ENCODE assay signal across 24 cellular contexts in the genomic region with DNA sequence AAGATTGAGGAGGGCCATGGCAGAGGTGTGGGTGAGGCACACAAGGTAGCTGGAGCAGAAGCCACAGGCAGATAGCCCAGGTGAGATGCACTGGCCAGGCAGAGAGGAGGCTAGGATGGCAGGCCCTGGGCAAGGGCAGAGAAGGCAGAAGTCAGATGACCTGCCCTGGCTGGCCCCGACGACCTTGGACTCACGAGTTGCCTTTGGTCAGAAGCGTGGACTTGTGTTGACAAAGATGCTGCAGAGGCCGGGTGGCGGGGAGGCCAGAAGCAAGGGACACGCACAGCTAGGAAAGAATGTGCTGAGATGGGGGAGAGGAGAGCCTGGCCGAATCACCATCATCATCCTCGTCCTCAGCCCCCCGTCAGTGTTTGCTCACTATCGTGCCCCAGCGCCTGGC.
DNase-seq lines count a peak whose midpoint lies in the region; ATAC-seq, FAIRE-seq and TF ChIP-seq lines count a peak whose summit lies in the region.
"Had no signal": no experiment of that assay in that cellular context is flagged by ENCODE, and none has a peak within 500 bp of the region (broad histone marks: within the 10 kb centered on the region; RNA-seq: fewer than 3 reads in every experiment).

No MANE protein-coding gene starts in this region.

- intact Hi-C loops in HepG2 (cut with micrococcal nuclease; ENCODE audit: unreplicated experiment) (no loop called here), right lobe of liver (cut with DNase I) (no loop called here)

- no peak overlapping the region for H2BK120ac ChIP-seq in neuronal stem cell (ENCODE audit: low read depth, low read length)

- peak overlapping the region; percentile 77 for H3K27ac Mint-ChIP-seq in glutamatergic neuron (ENCODE audit: unreplicated experiment)
- H3K27ac Mint-ChIP-seq: B cell; CD4-positive, alpha-beta T cell; CD8-positive, alpha-beta T cell had no signal

- H3K27ac ChIP-seq in HepG2 (ENCODE audit: extremely low read length, insufficient read depth, low read length), result no peak overlapping the region
- H3K27ac ChIP-seq in right lobe of liver, result no peak overlapping the region
- peak overlapping the region; percentile 35 for H3K27ac ChIP-seq in angular gyrus (ENCODE audit: low read depth, low read length)
- no peak overlapping the region for H3K27ac ChIP-seq in neuronal stem cell (replicated peaks; ENCODE audit: low read length)
- no peak overlapping the region for H3K27ac ChIP-seq in coronary artery
- H3K27ac ChIP-seq: 22Rv1; BLaER1 treated with 17β-estradiol and CSF1 and Interleukin-3, amounts not matched to agents 10 nM and 100 nM; C4-2B had no signal

- no peak for TF ChIP-seq RAD21 in HepG2 (CRISPR knock-in tag; IDR thresholded peaks at IDR 0.05)

- H3K9me3 Mint-ChIP-seq in glutamatergic neuron (ENCODE audit: unreplicated experiment), result peaks cover 26% of the 10 kb centered on the region
- H3K9me3 Mint-ChIP-seq: CD4-positive, alpha-beta T cell; CD8-positive, alpha-beta T cell had no signal

- POLR2A ChIA-PET in HepG2 (lab: Yijun Ruan, JAX), result no interaction called here

- TF ChIP-seq CTCF in HepG2 (CRISPR knock-in tag; IDR thresholded peaks at IDR 0.05) (no peak), right lobe of liver (IDR thresholded peaks at IDR 0.05) (no peak), glutamatergic neuron (IDR thresholded peaks at IDR 0.05; ENCODE audit: partially characterized antibody, unreplicated experiment) (no peak), coronary artery (IDR thresholded peaks at IDR 0.05) (no peak)

- H3K4me1 ChIP-seq in HepG2 (ENCODE audit: insufficient read depth, low read length) (peaks cover 8% of the 10 kb centered on the region), right lobe of liver (no peaks in the 10 kb centered on the region), neuronal stem cell (ENCODE audit: control insufficient read depth in 2 of 2, insufficient read depth in 1 of 2, low read depth in 1 of 2, low read length in 2 of 2) (peaks cover 0 to 27% of the 10 kb centered on the region in 2 donors)

- no peak for TF ChIP-seq EP300 in HepG2 (IDR thresholded peaks at IDR 0.05; ENCODE audit: low read depth in 2 of 2, low read length in 2 of 2)
- TF ChIP-seq EP300 in HepG2 (CRISPR knock-in tag; IDR thresholded peaks at IDR 0.05; ENCODE audit: borderline replicate concordance), result no peak

- H3K36me3 Mint-ChIP-seq in glutamatergic neuron (ENCODE audit: unreplicated experiment), result peaks cover 5% of the 10 kb centered on the region
- H3K36me3 Mint-ChIP-seq: CD8-positive, alpha-beta T cell had no signal

- no peak overlapping the region for H3K4me3 Mint-ChIP-seq in glutamatergic neuron (ENCODE audit: unreplicated experiment)
- H3K4me3 Mint-ChIP-seq: B cell; CD4-positive, alpha-beta T cell; CD8-positive, alpha-beta T cell had no signal

- no TSS peak for BruUV-seq in HepG2 (replicated peaks; lab: Mats Ljungman, UMichigan)

- H2BK5ac ChIP-seq in neuronal stem cell (ENCODE audit: low read length), result no peak overlapping the region

- no peaks in the 10 kb centered on the region for H3K9me3 ChIP-seq in HepG2 (ENCODE audit: low read length)
- H3K9me3 ChIP-seq in right lobe of liver, result no peaks in the 10 kb centered on the region
- no peaks in the 10 kb centered on the region for H3K9me3 ChIP-seq in neuronal stem cell (replicated peaks in 1 of 2; ENCODE audit: control insufficient read depth in 2 of 2, insufficient read depth in 1 of 2, low read depth in 1 of 2, low read length in 2 of 2)
- H3K9me3 ChIP-seq: A549; BLaER1 treated with 17β-estradiol and CSF1 and Interleukin-3, amounts not matched to agents 10 nM and 100 nM; Caco-2 had no signal

- H3K4ac ChIP-seq in neuronal stem cell (ENCODE audit: low read length), result no peak overlapping the region

- no peaks in the 10 kb centered on the region for H3K79me2 ChIP-seq in HepG2 (ENCODE audit: insufficient read depth, low read length)

- H3K4me1 Mint-ChIP-seq in glutamatergic neuron (ENCODE audit: low read depth, unreplicated experiment), result peaks cover 34% of the 10 kb centered on the region
- H3K4me1 Mint-ChIP-seq: B cell had no signal

- H2AFZ ChIP-seq in HepG2 (ENCODE audit: low read length) (no peak overlapping the region), neuronal stem cell (ENCODE audit: low read length) (no peak overlapping the region)

- no peak overlapping the region for H2BK12ac ChIP-seq in neuronal stem cell (ENCODE audit: low read length)

- H2BK15ac ChIP-seq in neuronal stem cell (ENCODE audit: low read length), result peak overlapping the region; percentile 13

- ATAC-seq in HepG2, result peak; percentile 28
- ATAC-seq in right lobe of liver, result no peak
- ATAC-seq: A549; CD8-positive, alpha-beta T cell had no signal

- H3K36me3 ChIP-seq in HepG2 (replicated peaks in 1 of 2; ENCODE audit: control insufficient read depth in 1 of 2, insufficient read depth in 2 of 2, low read length in 2 of 2) (no peaks in the 10 kb centered on the region), right lobe of liver (no peaks in the 10 kb centered on the region), neuronal stem cell (replicated peaks in 1 of 2; ENCODE audit: control insufficient read depth in 2 of 2, insufficient read depth in 2 of 2, low read length in 2 of 2) (no peaks in the 10 kb centered on the region)
- H3K36me3 ChIP-seq: BLaER1 treated with 17β-estradiol and CSF1 and Interleukin-3, amounts not matched to agents 10 nM and 100 nM had no signal

- peaks cover 15 to 66% of the 10 kb centered on the region in 2 experiments for H3K27me3 ChIP-seq in HepG2 (ENCODE audit: control insufficient read depth in 1 of 2, insufficient read depth in 2 of 2, low read length in 2 of 2)
- peaks cover 0 to 8% of the 10 kb centered on the region in 2 donors for H3K27me3 ChIP-seq in right lobe of liver
- H3K27me3 ChIP-seq in neuronal stem cell (ENCODE audit: control insufficient read depth in 3 of 3, insufficient read depth in 3 of 3, low read depth in 1 of 3, low read length in 3 of 3), result peaks cover 0 to 9% (median 0%) of the 10 kb centered on the region in 3 experiments

- CTCF ChIA-PET in HepG2 (lab: Yijun Ruan, JAX; ENCODE audit: low intra/inter-chr PET ratio, low total read pairs), result no interaction called here

- TF ChIP-seq POLR2A in HepG2 (IDR thresholded peaks at IDR 0.05; ENCODE audit: insufficient read depth in 1 of 2, low read depth in 2 of 2, low read length in 2 of 2), result no peak
- no peak for TF ChIP-seq POLR2A in right lobe of liver (IDR thresholded peaks at IDR 0.05)

- H2AK5ac ChIP-seq in neuronal stem cell (ENCODE audit: low read depth, low read length), result peak overlapping the region; percentile 4

- H3K18ac ChIP-seq in neuronal stem cell (ENCODE audit: low read length), result peak overlapping the region; percentile 51

- H3K9ac ChIP-seq in HepG2 (ENCODE audit: insufficient read depth, low read depth, low read length), result no peak overlapping the region
- H3K9ac ChIP-seq in neuronal stem cell (ENCODE audit: low read depth, low read length, poor library complexity), result peak overlapping the region; percentile 24
- H3K9ac ChIP-seq: BLaER1 treated with 17β-estradiol and CSF1 and Interleukin-3, amounts not matched to agents 10 nM and 100 nM had no signal

- no peak overlapping the region for H3K4me3 ChIP-seq in HepG2 (replicated peaks in 1 of 3; ENCODE audit: insufficient read depth in 1 of 3, low read depth in 2 of 3, low read length in 3 of 3)
- H3K4me3 ChIP-seq in right lobe of liver, result no peak overlapping the region
- no peak overlapping the region for H3K4me3 ChIP-seq in neuronal stem cell (ENCODE audit: low read length in 2 of 2)
- no peak overlapping the region for H3K4me3 ChIP-seq in coronary artery
- H3K4me3 ChIP-seq: A549; BLaER1 treated with 17β-estradiol and CSF1 and Interleukin-3, amounts not matched to agents 10 nM and 100 nM had no signal

- H3K79me1 ChIP-seq in neuronal stem cell (ENCODE audit: low read depth, low read length), result no peaks in the 10 kb centered on the region

- peak overlapping the region; percentile 47 for H4K91ac ChIP-seq in neuronal stem cell (ENCODE audit: low read depth, low read length, poor library complexity)

- H3K14ac ChIP-seq in neuronal stem cell (ENCODE audit: low read length), result no peak overlapping the region

- in situ Hi-C loops in HepG2 (cut with HindIII; ENCODE audit: extremely low pct_ligation_motif_present, low pct_unique_long_range_greater_than_20kb), result no loop called here

- H3K27me3 Mint-ChIP-seq in glutamatergic neuron (ENCODE audit: unreplicated experiment), result peaks cover 15% of the 10 kb centered on the region

- WGBS in HepG2 (ENCODE audit: low lambda C conversion rate), result 2% methylated on average over 12 of the region's 12 CpGs
- WGBS in right lobe of liver (ENCODE audit: insufficient coverage, low coverage, low lambda C conversion rate, missing lambda C conversion rate), result 60% methylated on average over 9 of the region's 12 CpGs
- no CpG with 5 or more reads among the region's 12 CpGs for WGBS in neuronal stem cell (ENCODE audit: extremely low coverage in 2 of 2, insufficient read length in 2 of 2, insufficient replicate concordance in 1 of 2), 2 donors

- no peak for DNase-seq in HepG2 (ENCODE audit: low spot score)
- DNase-seq in right lobe of liver, result no peak
- no peak for DNase-seq in glutamatergic neuron
- no peak for DNase-seq in neuronal stem cell (ENCODE audit: low spot score)
- no peak for DNase-seq in amniotic stem cell (lab: John Stamatoyannopoulos, UW)
- DNase-seq in coronary artery (ENCODE audit: low spot score), result no peak
- no peak for DNase-seq in NCI-H748 (lab: John Stamatoyannopoulos, UW; ENCODE audit: unreplicated experiment)
- DNase-seq: AML-193; Caco-2; Calu3; CD4-positive, alpha-beta T cell; CD8-positive, alpha-beta T cell; DMS79 treated with DMSO at 0.1 percent for 48 hours; GF-D8 had no signal

- no peak overlapping the region for H3K23ac ChIP-seq in neuronal stem cell (ENCODE audit: low read depth, low read length, poor library complexity)

- FAIRE-seq in HepG2 (lab: Jason Lieb, UNC), result no peak
- FAIRE-seq: A549, D721Med, G401.6, GM12891, GM19239 had no signal

- no peak overlapping the region for H4K8ac ChIP-seq in neuronal stem cell (ENCODE audit: low read depth, low read length)

- no peak overlapping the region for H3K4me2 ChIP-seq in HepG2 (ENCODE audit: low read depth, low read length)
- no peak overlapping the region for H3K4me2 ChIP-seq in neuronal stem cell (ENCODE audit: insufficient read depth, low read length, poor library complexity, severe bottlenecking)
- H3K4me2 ChIP-seq: A549 had no signal

- H4K20me1 ChIP-seq in HepG2 (ENCODE audit: insufficient read depth, low read length), result no peaks in the 10 kb centered on the region

TF ChIP-seq in HepG2, 621 proteins besides CTCF, POLR2A, EP300 and RAD21 (continues in another document):
- no peak for TF ChIP-seq RCOR2 (CRISPR knock-in tag; IDR thresholded peaks at IDR 0.05)
